ENCODE assay signal across 30 cellular contexts in genomic region chr7:40698214-40698920, GRCh38.
DNase-seq lines count a peak whose midpoint lies in the region; ATAC-seq, FAIRE-seq and TF ChIP-seq lines count a peak whose summit lies in the region.
"Had no signal": no experiment of that assay in that cellular context is flagged by ENCODE, and none has a peak within 500 bp of the region (broad histone marks: within the 10 kb centered on the region; RNA-seq: fewer than 3 reads in every experiment).

No MANE protein-coding gene starts in this region.

- H3K36me3 ChIP-seq in Karpas-422 (ENCODE audit: insufficient read depth, low read length), result no peaks in the 10 kb centered on the region
- H3K36me3 ChIP-seq: ascending aorta, BE2C, esophagus squamous epithelium, gastrocnemius medialis, suprapubic skin, upper lobe of right lung had no signal

- H3K4me2 ChIP-seq in A549, result no peak overlapping the region
- no peak overlapping the region for H3K4me2 ChIP-seq in Karpas-422 (ENCODE audit: low read depth, low read length, poor library complexity, severe bottlenecking)

- no peaks in the 10 kb centered on the region for H3K9me2 ChIP-seq in Karpas-422 (replicated peaks; ENCODE audit: insufficient read depth, low read length)

- no peak overlapping the region for H3K9ac ChIP-seq in Karpas-422 (ENCODE audit: low read length)

- DNase-seq in A549 (ENCODE audit: low read depth in 1 of 2, low spot score in 1 of 2), result no peak
- DNase-seq in HFFc6, result peak; percentile 36
- DNase-seq in SW480 (ENCODE audit: low spot score), result peak; percentile 37
- peak; percentile 40 for DNase-seq in fibroblast of peridontal ligament (ENCODE audit: extremely low read depth)
- no peak for DNase-seq in Ammon's horn (ENCODE audit: low spot score)
- no peak for DNase-seq in Right ventricle myocardium inferior (ENCODE audit: missing footprints)
- DNase-seq in Karpas-422, result no peak
- DNase-seq: activated CD4-positive, alpha-beta T cell treated with anti-CD3 and anti-CD28 coated beads, Interleukin-2, amount 50 U/mL, for 4 hours; activated T-cell treated with anti-CD3 and anti-CD28 coated beads, Interleukin-2, amount 50 U/mL, for 72 hours; BE2C; CD8-positive, alpha-beta memory T cell; dermis blood vessel endothelial cell; esophagus squamous epithelium; gastrocnemius medialis; H9; Kasumi-1; kidney glomerular epithelial cell; natural killer cell; NCI-H1092; NCI-H1694; NCI-H82; stimulated activated naive B cell treated with anti-CD40 and anti-IgM and Interleukin-4, amounts not matched to agents 10 μg/mL and 1 μg/mL and 100 μg/mL, for 72 hours; upper lobe of right lung had no signal

- H2AFZ ChIP-seq in Karpas-422 (ENCODE audit: low read length), result no peak overlapping the region

- CTCF ChIA-PET in A549 (lab: Yijun Ruan, JAX), result no interaction called here

- H3K36me3 Mint-ChIP-seq in HFFc6 (ENCODE audit: low read depth), result peaks cover 4% of the 10 kb centered on the region; the same call in 1 of the 2 replicates
- H3K36me3 Mint-ChIP-seq: natural killer cell; stimulated activated naive B cell treated with anti-CD40 and anti-IgM and Interleukin-4, amounts not matched to agents 10 μg/mL and 1 μg/mL and 100 μg/mL, for 72 hours had no signal

- intact Hi-C loops in Right ventricle myocardium inferior (cut with DNase I), result no loop called here

- H3K27ac ChIP-seq in A549 (no peak overlapping the region), Karpas-422 (ENCODE audit: low read length) (no peak overlapping the region)
- H3K27ac ChIP-seq: ascending aorta, esophagus squamous epithelium, gastrocnemius medialis, HL-60, RWPE1, suprapubic skin, upper lobe of right lung had no signal

- POLR2A ChIA-PET in A549 (lab: Yijun Ruan, JAX), result no interaction called here

- H3K27me3 Mint-ChIP-seq in HFFc6 (ENCODE audit: insufficient read depth), result peaks cover 2% of the 10 kb centered on the region; the same call in 1 of the 2 replicates
- H3K27me3 Mint-ChIP-seq: CD8-positive, alpha-beta memory T cell; central memory CD8-positive, alpha-beta T cell; stimulated activated naive B cell treated with anti-CD40 and anti-IgM and Interleukin-4, amounts not matched to agents 10 μg/mL and 1 μg/mL and 100 μg/mL, for 72 hours had no signal

- TF ChIP-seq EP300 in A549 (IDR thresholded peaks at IDR 0.05), result no peak

- no peak for TF ChIP-seq RAD21 in A549 (conservative IDR thresholded peaks at IDR 0.05 in 1 of 2, IDR thresholded peaks at IDR 0.05 in 1 of 2)

- ATAC-seq in A549 (no peak), GM21786 (IDR thresholded peaks at IDR 0.05; ENCODE audit: unreplicated experiment) (no peak), Right ventricle myocardium inferior (no peak)
- ATAC-seq: activated T-cell treated with anti-CD3 and anti-CD28 coated beads, Interleukin-2, amount 50 U/mL, for 72 hours; gastrocnemius medialis; natural killer cell; stimulated activated naive B cell treated with anti-CD40 and anti-IgM and Interleukin-4, amounts not matched to agents 10 μg/mL and 1 μg/mL and 100 μg/mL, for 72 hours; upper lobe of right lung had no signal

- WGBS in A549 (ENCODE audit: missing lambda C conversion rate), result 7% methylated on average over 6 of the region's 6 CpGs

- H3K9me3 ChIP-seq in A549 (no peaks in the 10 kb centered on the region), Karpas-422 (ENCODE audit: low read length) (no peaks in the 10 kb centered on the region)
- H3K9me3 ChIP-seq: ascending aorta, BE2C, esophagus squamous epithelium, gastrocnemius medialis, suprapubic skin, upper lobe of right lung had no signal

- TF ChIP-seq POLR2A in A549 (IDR thresholded peaks at IDR 0.05; ENCODE audit: low read length), result no peak

- H3K27me3 ChIP-seq in Karpas-422 (ENCODE audit: low read length), result no peaks in the 10 kb centered on the region; the same call in 1 of the 2 replicates
- H3K27me3 ChIP-seq: ascending aorta, BE2C, esophagus squamous epithelium, gastrocnemius medialis, suprapubic skin, upper lobe of right lung had no signal

- H3K4me3 Mint-ChIP-seq in HFFc6, result no peak overlapping the region
- H3K4me3 Mint-ChIP-seq: activated T-cell treated with anti-CD3 and anti-CD28 coated beads, Interleukin-2, amount 50 U/mL, for 72 hours; CD8-positive, alpha-beta memory T cell; central memory CD8-positive, alpha-beta T cell; H9; natural killer cell; stimulated activated naive B cell treated with anti-CD40 and anti-IgM and Interleukin-4, amounts not matched to agents 10 μg/mL and 1 μg/mL and 100 μg/mL, for 72 hours had no signal

- no peak for FAIRE-seq in A549 (lab: Jason Lieb, UNC)
- FAIRE-seq: GM12891 had no signal

- H3K79me2 ChIP-seq in Karpas-422 (ENCODE audit: low read length), result no peaks in the 10 kb centered on the region

- H3K4me3 ChIP-seq in A549 (no peak overlapping the region), Karpas-422 (ENCODE audit: low read length) (no peak overlapping the region)
- H3K4me3 ChIP-seq: ascending aorta, esophagus squamous epithelium, gastrocnemius medialis, suprapubic skin, upper lobe of right lung had no signal

- H4K20me1 ChIP-seq in Karpas-422 (ENCODE audit: insufficient read depth, low read depth, low read length), result no peaks in the 10 kb centered on the region

- H3K4me1 Mint-ChIP-seq in HFFc6 (ENCODE audit: low read depth), result peaks cover 34% of the 10 kb centered on the region
- H3K4me1 Mint-ChIP-seq: CD8-positive, alpha-beta memory T cell; central memory CD8-positive, alpha-beta T cell; natural killer cell; stimulated activated naive B cell treated with anti-CD40 and anti-IgM and Interleukin-4, amounts not matched to agents 10 μg/mL and 1 μg/mL and 100 μg/mL, for 72 hours had no signal

- H3K4me1 ChIP-seq in A549 (no peaks in the 10 kb centered on the region), Karpas-422 (ENCODE audit: low read length) (no peaks in the 10 kb centered on the region)
- H3K4me1 ChIP-seq: esophagus squamous epithelium, gastrocnemius medialis, suprapubic skin, upper lobe of right lung had no signal

- no peaks in the 10 kb centered on the region for H3K9me3 Mint-ChIP-seq in HFFc6
- H3K9me3 Mint-ChIP-seq: H9; natural killer cell; stimulated activated naive B cell treated with anti-CD40 and anti-IgM and Interleukin-4, amounts not matched to agents 10 μg/mL and 1 μg/mL and 100 μg/mL, for 72 hours had no signal

- H3K27ac Mint-ChIP-seq in HFFc6, result no peak overlapping the region
- H3K27ac Mint-ChIP-seq: activated T-cell treated with anti-CD3 and anti-CD28 coated beads, Interleukin-2, amount 50 U/mL, for 72 hours; CD8-positive, alpha-beta memory T cell; natural killer cell; stimulated activated naive B cell treated with anti-CD40 and anti-IgM and Interleukin-4, amounts not matched to agents 10 μg/mL and 1 μg/mL and 100 μg/mL, for 72 hours had no signal

- TF ChIP-seq CTCF in A549 (IDR thresholded peaks at IDR 0.05) (no peak), HFFc6 (IDR thresholded peaks at IDR 0.05) (no peak)

TF ChIP-seq in A549, 52 proteins besides CTCF, POLR2A, EP300 and RAD21:
- TF ChIP-seq RNF2 (IDR thresholded peaks at IDR 0.05; ENCODE audit: borderline replicate concordance, low read depth) (no peak), FOSL2 (IDR thresholded peaks at IDR 0.05) (no peak), FOSL2 (CRISPR knock-in tag; IDR thresholded peaks at IDR 0.05) (peak; percentile 28; the same call in 1 of the 2 replicates)

Comparison
In these comparisons a context has a peak if more than half of its experiments do, and no peak if none do; other contexts are left out.
1. DNase-seq: peak in HFFc6 (single experiment), SW480 (single experiment) and fibroblast of peridontal ligament (single experiment); none in A549 (0 of 2), Ammon's horn (single experiment), Right ventricle myocardium inferior (single experiment) and Karpas-422 (single experiment).